In the genomic region with DNA sequence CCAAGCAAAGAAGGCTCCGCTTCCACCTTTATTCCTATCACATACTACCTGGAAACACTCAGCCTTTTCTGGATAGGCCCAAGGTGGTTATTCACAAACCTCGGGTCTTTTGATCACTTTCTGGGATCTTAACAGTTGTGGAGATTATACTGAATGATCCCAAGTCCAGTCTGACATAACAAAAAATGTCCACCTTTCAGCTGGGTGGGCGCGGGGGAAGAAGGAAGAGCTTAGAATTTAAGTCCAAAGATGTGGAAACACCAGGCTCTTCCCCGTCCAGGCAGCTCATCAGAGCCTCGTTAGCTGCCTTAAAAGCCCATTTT, we compare ENCODE assay signal across 9 cellular contexts. TPM values are rescaled to one million over a fixed set of nuclear protein-coding genes. Genes with fewer than 3 reads are reported as not detected.
DNase-seq lines count a peak whose midpoint lies in the region; ATAC-seq and TF ChIP-seq lines count a peak whose summit lies in the region.
"Had no signal": no experiment of that assay in that cellular context is flagged by ENCODE, and none has a peak within 500 bp of the region (broad histone marks: within the 10 kb centered on the region; RNA-seq: fewer than 3 reads in every experiment).

No MANE protein-coding gene starts in this region.

- peaks cover 10% of the 10 kb centered on the region for H3K4me1 Mint-ChIP-seq in progenitor cell of endocrine pancreas (ENCODE audit: low read depth)

- H3K4me2 ChIP-seq in OCI-LY1 (ENCODE audit: low read length), result peak overlapping the region; percentile 96

- H3F3A ChIP-seq in OCI-LY1 (ENCODE audit: insufficient read depth, low read length), result no peaks in the 10 kb centered on the region

- peak overlapping the region; percentile 97 for H3K27ac Mint-ChIP-seq in progenitor cell of endocrine pancreas

- H3K27ac ChIP-seq in OCI-LY1 (ENCODE audit: low read depth, low read length, poor library complexity, severe bottlenecking), result peak overlapping the region; percentile 73

- H4K20me1 ChIP-seq in OCI-LY1 (ENCODE audit: insufficient read depth, low read length), result no peaks in the 10 kb centered on the region

- H3K4me3 Mint-ChIP-seq in progenitor cell of endocrine pancreas (ENCODE audit: low read depth), result peak overlapping the region; percentile 83

- peak overlapping the region; percentile 85 for H3K4me3 ChIP-seq in GM12864 (ENCODE audit: low read depth, low read length)
- H3K4me3 ChIP-seq in OCI-LY1 (ENCODE audit: low read depth, low read length, poor library complexity, severe bottlenecking), result peak overlapping the region; percentile 81
- peak overlapping the region; percentile 70 for H3K4me3 ChIP-seq in epithelial cell of proximal tubule (ENCODE audit: low read depth, low read length)

- peaks cover 51% of the 10 kb centered on the region for H3K27me3 Mint-ChIP-seq in progenitor cell of endocrine pancreas

- DNase-seq in GM12864 (ENCODE audit: low read depth) (no peak), epithelial cell of proximal tubule (ENCODE audit: low read depth) (no peak), progenitor cell of endocrine pancreas (ENCODE audit: low spot score, unreplicated experiment) (no peak), HUDEP-2 (lab: John Stamatoyannopoulos, UW; ENCODE audit: unreplicated experiment in 76 of 76) (no peak), glomerular visceral epithelial cell (ENCODE audit: extremely low spot score) (no peak)
- DNase-seq in activated CD4-positive, CD25-positive, alpha-beta regulatory T cell (lab: John Stamatoyannopoulos, UW), result no peak

- TF ChIP-seq CTCF in GM12864 (IDR thresholded peaks at IDR 0.05; ENCODE audit: low read depth, low read length, missing control alignments), result no peak
- no peak for TF ChIP-seq CTCF in OCI-LY1 (IDR thresholded peaks at IDR 0.05; ENCODE audit: low read length)
- TF ChIP-seq CTCF in epithelial cell of proximal tubule (conservative IDR thresholded peaks at IDR 0.05; ENCODE audit: low read depth, low read length), result no peak
- no peak for TF ChIP-seq CTCF in progenitor cell of endocrine pancreas (IDR thresholded peaks at IDR 0.05; ENCODE audit: unreplicated experiment)

- no peaks in the 10 kb centered on the region for H3K9me3 Mint-ChIP-seq in progenitor cell of endocrine pancreas (ENCODE audit: low read depth)

- no peak for ATAC-seq in HG03571 (IDR thresholded peaks at IDR 0.05; ENCODE audit: unreplicated experiment)

- H3K4me1 ChIP-seq in OCI-LY1 (ENCODE audit: insufficient read depth, low read length, severe bottlenecking), result peaks cover 19% of the 10 kb centered on the region

- H3K79me2 ChIP-seq in OCI-LY1 (ENCODE audit: insufficient read depth, low read length), result no peaks in the 10 kb centered on the region

- no peaks in the 10 kb centered on the region for H3K27me3 ChIP-seq in OCI-LY1 (ENCODE audit: insufficient read depth, low read length)

- H2AFZ ChIP-seq in OCI-LY1 (ENCODE audit: low read length), result peak overlapping the region; percentile 73; the same call in 1 of the 2 replicates

- H3K9me2 ChIP-seq in OCI-LY1 (ENCODE audit: low read depth, low read length), result no peaks in the 10 kb centered on the region

- H3K36me3 ChIP-seq in OCI-LY1 (ENCODE audit: insufficient read depth, low read length), result no peaks in the 10 kb centered on the region

- H3K9me3 ChIP-seq in OCI-LY1 (ENCODE audit: low read length), result no peaks in the 10 kb centered on the region

- no peaks in the 10 kb centered on the region for H3K36me3 Mint-ChIP-seq in progenitor cell of endocrine pancreas (ENCODE audit: insufficient read depth)

- H3K9ac ChIP-seq in OCI-LY1 (ENCODE audit: low read length), result peak overlapping the region; percentile 86

RNA-seq across cellular contexts. Expression of gene C1orf53, which starts 0.3 kb away (rescaled TPM):
- 0.40 and 6.7 TPM in 2 replicates for total RNA-seq in epithelial cell of proximal tubule
- total RNA-seq in progenitor cell of endocrine pancreas, result 4.0 and 4.3 TPM in 2 replicates

RNA-seq across cellular contexts. Expression of gene LHX9, which starts 15.1 kb away (rescaled TPM):
- total RNA-seq in epithelial cell of proximal tubule (not detected in 2 replicates), progenitor cell of endocrine pancreas (not detected in 2 replicates)
- total RNA-seq: T-helper 1 cell treated with Interleukin-12 subunit alpha and Interleukin-12 subunit beta and Interleukin-4 antibody, amounts not matched to agents 30 ng/mL and 1 ng/mL, for 36 hours had no signal
